In the genomic region with DNA sequence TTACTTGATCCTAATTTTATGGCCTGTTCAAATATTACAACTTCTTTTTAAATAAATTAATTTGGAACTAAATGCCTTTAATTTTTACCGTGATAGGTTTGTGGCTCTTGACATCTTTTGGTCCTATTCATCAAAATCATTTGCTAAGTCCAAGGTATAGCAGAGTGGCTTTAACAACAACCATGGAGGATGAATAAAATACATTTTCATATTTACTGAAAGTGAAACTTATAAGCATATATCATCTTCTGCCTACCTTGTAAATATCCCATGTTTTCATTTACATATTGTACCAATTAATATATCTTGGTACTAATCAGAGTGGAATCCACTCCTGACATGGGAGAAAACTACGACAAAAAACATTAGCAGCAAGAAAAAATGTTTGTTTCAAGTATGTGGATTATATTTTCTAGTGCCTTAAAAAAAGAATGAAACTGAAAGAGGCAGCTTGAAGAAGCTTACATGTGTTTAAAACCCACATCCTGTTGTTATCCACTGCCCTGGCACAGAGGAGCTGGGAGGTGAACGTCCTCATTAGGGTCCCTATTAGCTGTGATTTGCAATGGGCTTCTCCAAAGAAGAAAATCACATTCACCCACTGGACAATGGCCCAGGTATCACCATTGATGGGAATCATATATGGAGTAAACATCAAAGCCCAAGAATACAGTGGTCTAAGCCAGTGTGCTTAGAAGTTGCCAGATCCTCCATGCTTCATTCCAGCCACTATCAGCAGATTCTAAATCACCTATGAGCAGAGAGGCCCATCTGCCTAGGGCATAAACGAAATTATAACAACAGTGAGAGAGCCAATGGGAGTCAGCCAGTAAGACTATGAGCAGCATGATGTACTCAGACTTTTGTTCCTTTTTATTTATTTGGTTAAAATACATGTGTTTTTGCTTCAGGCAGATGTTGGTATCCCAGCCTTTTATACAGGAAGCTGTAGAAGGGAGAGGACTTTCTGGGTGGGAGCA, we compare ENCODE assay signal across 8 cellular contexts.
DNase-seq lines count a peak whose midpoint lies in the region; ATAC-seq lines count a peak whose summit lies in the region.

No MANE protein-coding gene starts in this region.

- H3K56ac ChIP-seq in mesendoderm (ENCODE audit: low read length): no peak overlapping the region

- no peak overlapping the region for H3K9ac ChIP-seq in mesendoderm (ENCODE audit: low read length)

- H4K5ac ChIP-seq in mesendoderm (ENCODE audit: low read length): no peak overlapping the region

- no peak overlapping the region for H2BK15ac ChIP-seq in mesendoderm (replicated peaks; ENCODE audit: low read depth)

- H3K27me3 ChIP-seq in mesendoderm (ENCODE audit: insufficient read depth, low read length, poor library complexity): no peaks in the 10 kb centered on the region

- H3K27me3 Mint-ChIP-seq in IgD-negative memory B cell: no peaks in the 10 kb centered on the region

- peak; percentile 78 for ATAC-seq in GM21526 (IDR thresholded peaks at IDR 0.05; ENCODE audit: low FRiP score, unreplicated experiment)
- peak; percentile 60 to 68 for ATAC-seq in activated naive CD4-positive, alpha-beta T cell treated with anti-CD3 and anti-CD28 coated beads, Interleukin-2, amount 50 U/mL, for 72 hours

- H4K8ac ChIP-seq in mesendoderm (ENCODE audit: low read depth, low read length): no peak overlapping the region

- peak overlapping the region; percentile 30 for H3K18ac ChIP-seq in mesendoderm (ENCODE audit: low read length)

- no peak overlapping the region for H3K4me2 ChIP-seq in mesendoderm (ENCODE audit: low read length)

- no peak overlapping the region for H3K27ac ChIP-seq in mesendoderm (ENCODE audit: low read depth, low read length)

- H3K4me3 Mint-ChIP-seq in IgD-negative memory B cell: peak overlapping the region; percentile 66 to 94 (median 83)

- peaks cover 59 to 74% (median 62%) of the 10 kb centered on the region in 3 donors for H3K4me1 Mint-ChIP-seq in IgD-negative memory B cell

- H3K4ac ChIP-seq in mesendoderm (ENCODE audit: low read depth, low read length): no peak overlapping the region

- H3K79me1 ChIP-seq in mesendoderm (ENCODE audit: low read length): no peaks in the 10 kb centered on the region

- no peak overlapping the region for H3K23ac ChIP-seq in mesendoderm (ENCODE audit: low read length)

- no peaks in the 10 kb centered on the region for H3K9me3 Mint-ChIP-seq in IgD-negative memory B cell
- peaks cover 0 to 6% of the 10 kb centered on the region in 2 donors for H3K9me3 Mint-ChIP-seq in activated naive CD4-positive, alpha-beta T cell treated with anti-CD3 and anti-CD28 coated beads, Interleukin-2, amount 50 U/mL, for 72 hours

- no peaks in the 10 kb centered on the region for H3K36me3 Mint-ChIP-seq in IgD-negative memory B cell
- peaks cover 18 to 24% of the 10 kb centered on the region in 2 donors for H3K36me3 Mint-ChIP-seq in activated naive CD4-positive, alpha-beta T cell treated with anti-CD3 and anti-CD28 coated beads, Interleukin-2, amount 50 U/mL, for 72 hours

- intact Hi-C loops in head of caudate nucleus (cut with DNase I): no loop called here

- no peaks in the 10 kb centered on the region for H3K4me1 ChIP-seq in mesendoderm (ENCODE audit: control insufficient read depth, low read depth, low read length)

- no peaks in the 10 kb centered on the region for H3K79me2 ChIP-seq in mesendoderm (ENCODE audit: control insufficient read depth, insufficient read depth, low read length)

- no peak for DNase-seq in activated naive CD4-positive, alpha-beta T cell treated with anti-CD3 and anti-CD28 coated beads, Interleukin-2, amount 50 U/mL, for 72 hours (ENCODE audit: low spot score in 2 of 2)
- DNase-seq in mesendoderm (no peak), NCI-H1436 (lab: John Stamatoyannopoulos, UW) (no peak), NCI-H748 (lab: John Stamatoyannopoulos, UW; ENCODE audit: unreplicated experiment) (no peak), head of caudate nucleus (no peak)

- H2AK5ac ChIP-seq in mesendoderm (ENCODE audit: low read length): no peak overlapping the region

- peak overlapping the region; percentile 45 for H2BK120ac ChIP-seq in mesendoderm (ENCODE audit: low read depth, low read length)

- WGBS in mesendoderm (ENCODE audit: extremely low coverage, insufficient coverage, low lambda C conversion rate): no CpG with 5 or more reads among the region's 4 CpGs

- peak overlapping the region; percentile 97 to 98 (median 98) for H3K27ac Mint-ChIP-seq in IgD-negative memory B cell
- peak overlapping the region; percentile 82 to 91 for H3K27ac Mint-ChIP-seq in activated naive CD4-positive, alpha-beta T cell treated with anti-CD3 and anti-CD28 coated beads, Interleukin-2, amount 50 U/mL, for 72 hours

- H2BK5ac ChIP-seq in mesendoderm (ENCODE audit: low read length): no peak overlapping the region

- peak overlapping the region; percentile 28; the same call in 1 of the 2 replicates for H3K4me3 ChIP-seq in GM08714 (ENCODE audit: low read length)
- H3K4me3 ChIP-seq in mesendoderm (ENCODE audit: low read length): no peak overlapping the region

- no peaks in the 10 kb centered on the region for H3K36me3 ChIP-seq in mesendoderm (ENCODE audit: control insufficient read depth, insufficient read depth, low read length)
